In genomic region chr3:134237454-134238145, GRCh38 we compare ENCODE assay signal across 14 cellular contexts. TPM values are rescaled to one million over a fixed set of nuclear protein-coding genes. Genes with fewer than 3 reads are reported as not detected.
A peak's percentile ranks its signal among the peaks of the same experiment; 100 is the strongest.
DNase-seq lines count a peak whose midpoint lies in the region; ATAC-seq and TF ChIP-seq lines count a peak whose summit lies in the region.
"Had no signal": no experiment of that assay in that cellular context is flagged by ENCODE, and none has a peak within 500 bp of the region (broad histone marks: within the 10 kb centered on the region; RNA-seq: fewer than 3 reads in every experiment).

No MANE protein-coding gene starts in this region.

- no peak overlapping the region for H4K5ac ChIP-seq in H9 (ENCODE audit: insufficient read length, low read depth, low read length)

- no peak overlapping the region for H2BK15ac ChIP-seq in H9 (ENCODE audit: low read depth, low read length)

- H2BK120ac ChIP-seq in H9 (ENCODE audit: low read depth, low read length, poor library complexity, severe bottlenecking), result no peak overlapping the region

- H3K23me2 ChIP-seq in H9 (ENCODE audit: insufficient read length, low read depth, low read length, poor library complexity, severe bottlenecking), result no peaks in the 10 kb centered on the region

- H4K20me1 ChIP-seq in Loucy (ENCODE audit: insufficient read depth, low read length, poor library complexity, severe bottlenecking) (peaks cover 67% of the 10 kb centered on the region), H9 (ENCODE audit: control insufficient read depth, insufficient read depth, insufficient read length) (no peaks in the 10 kb centered on the region)

- peak overlapping the region in 8 of 10 donors; percentile 0 to 39 (median 6) for H3K4me3 Mint-ChIP-seq in naive thymus-derived CD8-positive, alpha-beta T cell
- H3K4me3 Mint-ChIP-seq in Caco-2 (ENCODE audit: unreplicated experiment) (no peak overlapping the region), H9 (no peak overlapping the region; a peak in 1 of 5 replicates)
- no peak overlapping the region for H3K4me3 Mint-ChIP-seq in activated CD4-positive, alpha-beta T cell treated with anti-CD3 and anti-CD28 coated beads, Interleukin-2, amount 10 ng/mL, durations not matched to agents 7 days and 5 days
- H3K4me3 Mint-ChIP-seq: activated CD4-positive, alpha-beta T cell treated with anti-CD3 and anti-CD28 coated beads, Interleukin-2, amount 10 ng/mL, durations not matched to agents 24 days and 14 days had no signal

- peak overlapping the region in 2 of 10 donors; percentile 10 to 37 for H3K27ac Mint-ChIP-seq in naive thymus-derived CD8-positive, alpha-beta T cell
- H3K27ac Mint-ChIP-seq in Caco-2 (ENCODE audit: unreplicated experiment) (no peak overlapping the region), H9 (no peak overlapping the region)
- H3K27ac Mint-ChIP-seq in activated CD4-positive, alpha-beta T cell treated with anti-CD3 and anti-CD28 coated beads, Interleukin-2, amount 10 ng/mL, durations not matched to agents 7 days and 5 days, result no peak overlapping the region
- H3K27ac Mint-ChIP-seq: activated CD4-positive, alpha-beta T cell treated with anti-CD3 and anti-CD28 coated beads, Interleukin-2, amount 10 ng/mL, durations not matched to agents 24 days and 14 days had no signal

- ATAC-seq in naive thymus-derived CD8-positive, alpha-beta T cell, result no peak

- CTCF ChIA-PET in Caco-2 (lab: Charles Lee), result interaction anchor here (1.2 kb wide), 1 partner anchor 25 kb away, joined by 3 read pairs; no protein-coding TSS in a partner anchor
- CTCF ChIA-PET in activated CD4-positive, alpha-beta T cell treated with anti-CD3 and anti-CD28 coated beads, Interleukin-2, amount 10 ng/mL, durations not matched to agents 7 days and 5 days (lab: Charles Lee), result interaction anchor here (0.9 kb wide), 1 partner anchor 10 kb away, joined by 3 read pairs; no protein-coding TSS in a partner anchor

- H3K4ac ChIP-seq in H9 (ENCODE audit: low read depth, low read length), result no peak overlapping the region

- H3K18ac ChIP-seq in H9 (ENCODE audit: insufficient read length, low read depth, low read length), result no peak overlapping the region

- H3K4me1 Mint-ChIP-seq in naive thymus-derived CD8-positive, alpha-beta T cell, result peaks cover 44 to 86% (median 73%) of the 10 kb centered on the region in 4 donors
- H3K4me1 Mint-ChIP-seq in Caco-2 (ENCODE audit: low read depth, unreplicated experiment) (peaks cover 51% of the 10 kb centered on the region), H9 (peaks cover 31 to 40% of the 10 kb centered on the region in 2 experiments)
- H3K4me1 Mint-ChIP-seq in activated CD4-positive, alpha-beta T cell treated with anti-CD3 and anti-CD28 coated beads, Interleukin-2, amount 10 ng/mL, durations not matched to agents 7 days and 5 days, result peaks cover 20% of the 10 kb centered on the region

- no peaks in the 10 kb centered on the region for H3F3A ChIP-seq in Loucy (ENCODE audit: low read depth)

- H4K8ac ChIP-seq in H9 (replicated peaks; ENCODE audit: insufficient read length, low read depth, low read length), result no peak overlapping the region

- H3K36me3 Mint-ChIP-seq in naive thymus-derived CD8-positive, alpha-beta T cell, result peaks cover 0 to 4% (median 4%) of the 10 kb centered on the region in 3 donors
- no peaks in the 10 kb centered on the region for H3K36me3 Mint-ChIP-seq in Caco-2 (ENCODE audit: insufficient read depth, unreplicated experiment)
- peaks cover 0 to 4% (median 0%) of the 10 kb centered on the region in 3 experiments; a peak in 2 of 7 replicates for H3K36me3 Mint-ChIP-seq in H9 (ENCODE audit: insufficient read depth in 1 of 3, low read depth in 3 of 3)
- no peaks in the 10 kb centered on the region for H3K36me3 Mint-ChIP-seq in activated CD4-positive, alpha-beta T cell treated with anti-CD3 and anti-CD28 coated beads, Interleukin-2, amount 10 ng/mL, durations not matched to agents 7 days and 5 days (ENCODE audit: low read depth)

- no peaks in the 10 kb centered on the region for H3K9me3 Mint-ChIP-seq in naive thymus-derived CD8-positive, alpha-beta T cell
- H3K9me3 Mint-ChIP-seq in Caco-2 (ENCODE audit: unreplicated experiment) (no peaks in the 10 kb centered on the region), H9 (no peaks in the 10 kb centered on the region)
- no peaks in the 10 kb centered on the region for H3K9me3 Mint-ChIP-seq in activated CD4-positive, alpha-beta T cell treated with anti-CD3 and anti-CD28 coated beads, Interleukin-2, amount 10 ng/mL, durations not matched to agents 7 days and 5 days
- H3K9me3 Mint-ChIP-seq: activated CD4-positive, alpha-beta T cell treated with anti-CD3 and anti-CD28 coated beads, Interleukin-2, amount 10 ng/mL, durations not matched to agents 24 days and 14 days; CD14-positive monocyte had no signal

- H3K23ac ChIP-seq in H9 (ENCODE audit: insufficient read length, low read depth, low read length), result no peak overlapping the region

- peaks cover 11% of the 10 kb centered on the region for H3K79me1 ChIP-seq in H9 (ENCODE audit: insufficient read depth, low read depth, low read length, poor library complexity, severe bottlenecking)

- no peak overlapping the region for H3T11ph ChIP-seq in H9 (ENCODE audit: low read length)

- no peak overlapping the region for H3K9ac ChIP-seq in Loucy (ENCODE audit: low read depth, low read length, poor library complexity, severe bottlenecking)
- no peak overlapping the region for H3K9ac ChIP-seq in endocrine pancreas (ENCODE audit: control insufficient read depth, insufficient read depth, low read length)
- no peak overlapping the region for H3K9ac ChIP-seq in H9 (ENCODE audit: extremely low read depth, insufficient read length, low read length)

- no peak overlapping the region for H4K91ac ChIP-seq in H9 (ENCODE audit: insufficient read length, low read depth, low read length)

- H3K56ac ChIP-seq in H9 (ENCODE audit: insufficient read length, low read depth, low read length), result no peak overlapping the region

- intact Hi-C loops in Caco-2 (cut with micrococcal nuclease; ENCODE audit: unreplicated experiment), result no loop called here

- WGBS in H9 (ENCODE audit: extremely low coverage, insufficient read length, low lambda C conversion rate), result no CpG with 5 or more reads among the region's 4 CpGs

- H3K36me3 ChIP-seq in Loucy (ENCODE audit: insufficient read depth, low read length), result no peaks in the 10 kb centered on the region
- no peaks in the 10 kb centered on the region for H3K36me3 ChIP-seq in endocrine pancreas (ENCODE audit: control insufficient read depth, insufficient read depth, low read length)
- no peaks in the 10 kb centered on the region for H3K36me3 ChIP-seq in Caco-2 (ENCODE audit: control insufficient read depth, insufficient read depth, low read length)
- H3K36me3 ChIP-seq: upper lobe of left lung had no signal

- H3K14ac ChIP-seq in H9 (ENCODE audit: insufficient read depth, low read length), result no peak overlapping the region

- H3K4me1 ChIP-seq in Loucy (ENCODE audit: insufficient read depth, low read length, poor library complexity, severe bottlenecking), result peaks cover 10% of the 10 kb centered on the region
- peaks cover 15% of the 10 kb centered on the region for H3K4me1 ChIP-seq in endocrine pancreas (ENCODE audit: control insufficient read depth, insufficient read depth, low read length)
- H3K4me1 ChIP-seq in Caco-2, result peaks cover 41% of the 10 kb centered on the region
- H3K4me1 ChIP-seq in H9 (ENCODE audit: insufficient read depth, low read length), result peaks cover 1% of the 10 kb centered on the region; the same call in 1 of the 2 replicates

- POLR2A ChIA-PET in naive thymus-derived CD8-positive, alpha-beta T cell (lab: Charles Lee), result interaction anchor here (0.9 to 1.5 kb wide), 2 partner anchors 12 to 13 kb away, joined by 3 to 4 read pairs; partner anchors contain the start of gene RYK
- POLR2A ChIA-PET in Caco-2 (lab: Charles Lee), result no interaction called here
- POLR2A ChIA-PET in activated CD4-positive, alpha-beta T cell treated with anti-CD3 and anti-CD28 coated beads, Interleukin-2, amount 10 ng/mL, durations not matched to agents 7 days and 5 days (lab: Charles Lee), result no interaction called here

- no peak overlapping the region for H2BK12ac ChIP-seq in H9 (ENCODE audit: insufficient read length, low read depth, low read length)

- TF ChIP-seq CTCF in AG10803 (conservative IDR thresholded peaks at IDR 0.05; ENCODE audit: low read length) (no peak), Loucy (conservative IDR thresholded peaks at IDR 0.05; ENCODE audit: low read length) (no peak), Caco-2 (IDR thresholded peaks at IDR 0.05; ENCODE audit: insufficient read depth in 1 of 2, low read depth in 1 of 2, low read length in 1 of 2, severe bottlenecking in 1 of 2, unreplicated experiment in 1 of 2) (no peak), H9 (conservative IDR thresholded peaks at IDR 0.05) (no peak)

- DNase-seq in AG10803 (ENCODE audit: low read depth), result peak; percentile 63
- DNase-seq in naive thymus-derived CD8-positive, alpha-beta T cell, result no peak
- DNase-seq in Caco-2, result no peak
- no peak for DNase-seq in H9
- no peak for DNase-seq in NCI-H2171 (lab: John Stamatoyannopoulos, UW)
- no peak for DNase-seq in activated CD4-positive, alpha-beta T cell treated with anti-CD3 and anti-CD28 coated beads, Interleukin-2, amount 10 ng/mL, durations not matched to agents 7 days and 5 days
- DNase-seq: activated CD4-positive, alpha-beta T cell treated with anti-CD3 and anti-CD28 coated beads, Interleukin-2, amount 10 ng/mL, durations not matched to agents 24 days and 14 days; NCI-H1930; SHP77; stimulated activated CD4-positive, alpha-beta T cell treated with anti-CD3 and anti-CD28 coated beads, Interleukin-4, amount 100 ng/mL, for 4 hours; upper lobe of left lung had no signal

- no peak overlapping the region for H2AK5ac ChIP-seq in H9 (ENCODE audit: insufficient read length, low read length)

- H3K4me2 ChIP-seq in Loucy (ENCODE audit: low read depth, low read length, poor library complexity, severe bottlenecking) (peak overlapping the region; percentile 21), H9 (ENCODE audit: insufficient read depth, insufficient read length, low read length) (no peak overlapping the region)

- H2AFZ ChIP-seq in Loucy (ENCODE audit: low read length) (no peak overlapping the region), H9 (ENCODE audit: low read length) (no peak overlapping the region)

- H3K9me3 ChIP-seq in Loucy (ENCODE audit: insufficient read depth, low read depth, low read length), result no peaks in the 10 kb centered on the region
- no peaks in the 10 kb centered on the region for H3K9me3 ChIP-seq in endocrine pancreas (ENCODE audit: control insufficient read depth, low read length)
- H3K9me3 ChIP-seq in Caco-2, result no peaks in the 10 kb centered on the region
- H3K9me3 ChIP-seq in H9 (ENCODE audit: control insufficient read depth, low read depth, low read length), result no peaks in the 10 kb centered on the region
- H3K9me3 ChIP-seq: upper lobe of left lung had no signal

- no TSS peak for BruUV-seq in Caco-2 (replicated peaks; lab: Mats Ljungman, UMichigan)

- H3K79me2 ChIP-seq in Loucy (ENCODE audit: insufficient read depth, low read length) (peaks cover 91% of the 10 kb centered on the region), H9 (ENCODE audit: insufficient read depth, low read length) (peaks cover 34% of the 10 kb centered on the region; the same call in 1 of the 2 replicates)

- no peak overlapping the region for H2BK5ac ChIP-seq in H9 (ENCODE audit: insufficient read length, low read length)

- H3K27me3 ChIP-seq in Loucy (ENCODE audit: insufficient read depth, low read length, poor library complexity, severe bottlenecking) (no peaks in the 10 kb centered on the region), endocrine pancreas (ENCODE audit: control insufficient read depth, insufficient read depth, low read length) (no peaks in the 10 kb centered on the region), Caco-2 (replicated peaks; ENCODE audit: control insufficient read depth, insufficient read depth, low read length) (no peaks in the 10 kb centered on the region), H9 (ENCODE audit: insufficient read depth, low read length) (no peaks in the 10 kb centered on the region)
- H3K27me3 ChIP-seq: upper lobe of left lung had no signal

- H3K27me3 Mint-ChIP-seq in naive thymus-derived CD8-positive, alpha-beta T cell, result no peaks in the 10 kb centered on the region
- H3K27me3 Mint-ChIP-seq in Caco-2 (ENCODE audit: insufficient read depth, unreplicated experiment), result no peaks in the 10 kb centered on the region
- H3K27me3 Mint-ChIP-seq in H9 (ENCODE audit: low read depth), result no peaks in the 10 kb centered on the region
- no peaks in the 10 kb centered on the region for H3K27me3 Mint-ChIP-seq in activated CD4-positive, alpha-beta T cell treated with anti-CD3 and anti-CD28 coated beads, Interleukin-2, amount 10 ng/mL, durations not matched to agents 7 days and 5 days

- no peak overlapping the region for H3K4me3 ChIP-seq in AG10803 (ENCODE audit: low read length)
- no peak overlapping the region for H3K4me3 ChIP-seq in Loucy (ENCODE audit: low read length, poor library complexity, severe bottlenecking)
- peak overlapping the region; percentile 62 for H3K4me3 ChIP-seq in endocrine pancreas (ENCODE audit: control insufficient read depth, insufficient read depth, low read length)
- H3K4me3 ChIP-seq in Caco-2 (ENCODE audit: low read depth, low read length), result no peak overlapping the region
- H3K4me3 ChIP-seq: upper lobe of left lung had no signal

- H3K27ac ChIP-seq in H9 (ENCODE audit: insufficient read length, low read depth, low read length), result no peak overlapping the region

- no peak overlapping the region for H2BK20ac ChIP-seq in H9 (ENCODE audit: low read depth, low read length, poor library complexity, severe bottlenecking)

- no peaks in the 10 kb centered on the region for H3K9me2 ChIP-seq in Loucy (replicated peaks; ENCODE audit: low read depth, low read length)

RNA-seq across cellular contexts. Expression of gene RYK, which starts 13.1 kb away (rescaled TPM):
- 10 to 100 TPM; 57.2 to 59.2 TPM for total RNA-seq in naive thymus-derived CD8-positive, alpha-beta T cell
- polyA plus RNA-seq in naive thymus-derived CD8-positive, alpha-beta T cell, result 10 to 100 TPM in 1 of 3 donors, 1 to 10 TPM in 2; 6.3 to 15.6 (median 9.6) TPM
- total RNA-seq in Caco-2 (2022) (101 and 102 TPM in 2 replicates), H9 (2021) (57.7 and 60.6 TPM in 2 replicates)
- 1 to 10 TPM; 7.8 to 9.7 TPM for total RNA-seq in activated CD4-positive, alpha-beta T cell treated with anti-CD3 and anti-CD28 coated beads, Interleukin-2, amount 10 ng/mL, durations not matched to agents 7 days and 5 days

Comparison
In these comparisons a context has a peak if more than half of its experiments do, and no peak if none do; other contexts are left out.
1. H3K4me3 Mint-ChIP-seq: peak in naive thymus-derived CD8-positive, alpha-beta T cell (8 of 10); none in Caco-2 (single experiment), H9 (0 of 2) and activated CD4-positive, alpha-beta T cell treated with anti-CD3 and anti-CD28 coated beads, Interleukin-2, amount 10 ng/mL, durations not matched to agents 7 days and 5 days (single experiment).